8 cellular contexts compared by ENCODE assay signal in genomic region chr19:1266116-1266817, GRCh38. TPM values are rescaled to one million over a fixed set of nuclear protein-coding genes. Genes with fewer than 3 reads are reported as not detected.
A peak's percentile ranks its signal among the peaks of the same experiment; 100 is the strongest.
DNase-seq lines count a peak whose midpoint lies in the region; ATAC-seq and TF ChIP-seq lines count a peak whose summit lies in the region.

No MANE protein-coding gene starts in this region.

- DNase-seq in DMS53 (lab: John Stamatoyannopoulos, UW) = peak; percentile 91
- DNase-seq in MG63 = peak; percentile 86
- DNase-seq in T-cell = peak in 32 of 34 experiments; percentile 44 to 84 (median 63)
- DNase-seq in right cardiac atrium = peak; percentile 93 to 96 (median 95)
- peak; percentile 91 to 93 for DNase-seq in psoas muscle
- DNase-seq in HPDE6-E6E7 (ENCODE audit: extremely low spot score) = no peak

- no peak for TF ChIP-seq CTCF in psoas muscle (IDR thresholded peaks at IDR 0.05)

- H3K9me3 ChIP-seq in MG63 (no peaks in the 10 kb centered on the region), right cardiac atrium (ENCODE audit: control insufficient read depth, low read length) (no peaks in the 10 kb centered on the region), psoas muscle (no peaks in the 10 kb centered on the region)

- H3K4me1 ChIP-seq in right cardiac atrium (ENCODE audit: control insufficient read depth, insufficient read depth, low read length) (peaks cover 18% of the 10 kb centered on the region), psoas muscle (peaks cover 49% of the 10 kb centered on the region)

- H3K27me3 ChIP-seq in MG63 = no peaks in the 10 kb centered on the region
- no peaks in the 10 kb centered on the region for H3K27me3 ChIP-seq in right cardiac atrium (ENCODE audit: control insufficient read depth, insufficient read depth)
- H3K27me3 ChIP-seq in psoas muscle (ENCODE audit: insufficient read depth in 3 of 3, low read length in 2 of 3) = no peaks in the 10 kb centered on the region

- no peaks in the 10 kb centered on the region for H3K9me3 Mint-ChIP-seq in T-cell

- POLR2A ChIA-PET in T-cell (lab: Charles Lee) = interaction anchor here in 1 of 2 donors (1.3 kb wide), 1 partner anchor 22 kb away, joined by 13 read pairs; no protein-coding TSS in a partner anchor

- peak overlapping the region; percentile 54 to 94 (median 65) for H3K4me3 Mint-ChIP-seq in T-cell

- H3K27ac ChIP-seq in angular gyrus (ENCODE audit: low read depth, low read length) (peak overlapping the region; percentile 89), right cardiac atrium (ENCODE audit: low read length) (peak overlapping the region; percentile 84), psoas muscle (peak overlapping the region; percentile 85)

- no peaks in the 10 kb centered on the region for H3K27me3 Mint-ChIP-seq in T-cell

- peaks cover 13% of the 10 kb centered on the region for H3K36me3 Mint-ChIP-seq in T-cell

- intact Hi-C loops in right cardiac atrium (cut with DNase I) = loop anchor here in 2 of 4 donors (2.0 kb wide), 1 partner anchor 21 kb away; no protein-coding TSS in a partner anchor
- intact Hi-C loops in psoas muscle (cut with DNase I) = loop anchor here (2.0 kb wide), 2 partner anchors 21 to 47 kb away; no protein-coding TSS in a partner anchor

- H3K36me3 ChIP-seq in MG63 (peaks cover 17% of the 10 kb centered on the region), psoas muscle (ENCODE audit: insufficient read depth in 1 of 2, low read depth in 1 of 2) (peaks cover 0 to 11% of the 10 kb centered on the region in 2 donors)

- peak overlapping the region; percentile 49 for H3K4me3 ChIP-seq in MG63
- H3K4me3 ChIP-seq in right cardiac atrium (ENCODE audit: low read length) = peak overlapping the region; percentile 24
- peak overlapping the region; percentile 69 for H3K4me3 ChIP-seq in psoas muscle

- peak overlapping the region; percentile 75 to 83 for H3K27ac Mint-ChIP-seq in T-cell

- CTCF ChIA-PET in T-cell (lab: Charles Lee) = interaction anchor here (0.6 to 3.6 kb wide), 9 partner anchors 8 to 559 kb away, joined by 3 to 115 read pairs (median 5); no protein-coding TSS in a partner anchor

- ATAC-seq in GM21737 (IDR thresholded peaks at IDR 0.05; ENCODE audit: unreplicated experiment) (peak; percentile 29), T-cell (replicated peaks in 1 of 4) (peak; percentile 38 to 46 (median 41)), right cardiac atrium (peak; percentile 54 to 69), psoas muscle (peak; percentile 13 to 49 (median 33))

- peaks cover 52 to 73% (median 52%) of the 10 kb centered on the region in 3 donors for H3K4me1 Mint-ChIP-seq in T-cell

- WGBS in right cardiac atrium = 3% methylated on average over 69 of the region's 69 CpGs
- WGBS in psoas muscle, 3 donors = 4 to 9% (median 4%) methylated on average over 59 to 69 of the region's 69 CpGs

RNA-seq across cellular contexts. Expression of gene CIRBP, which starts 2.9 kb away (rescaled TPM):
- total RNA-seq in MG63 (2014; rRNA removed; shearing (Covaris generic); ENCODE audit: low replicate concordance) = 64.1 and 68.5 TPM in 2 replicates
- 100 to 1,000 TPM; 477 to 682 (median 657) TPM for total RNA-seq in T-cell
- 100 to 1,000 TPM; 288 to 417 (median 333) TPM for total RNA-seq in right cardiac atrium
- 370 TPM for polyA plus RNA-seq in right cardiac atrium
- total RNA-seq in psoas muscle = 100 to 1,000 TPM; 137 to 591 (median 245) TPM
- polyA plus RNA-seq in psoas muscle = 100 to 1,000 TPM; 249 to 321 (median 317) TPM

RNA-seq across cellular contexts. Expression of gene FAM174C, which starts 9.1 kb away (rescaled TPM):
- total RNA-seq in MG63 (2014; rRNA removed; shearing (Covaris generic); ENCODE audit: low replicate concordance) = 32.2 and 57.2 TPM in 2 replicates
- 10 to 100 TPM; 42.1 to 69.8 (median 60.4) TPM for total RNA-seq in T-cell
- 10 to 100 TPM; 15.9 to 18.1 (median 17.0) TPM for total RNA-seq in right cardiac atrium
- polyA plus RNA-seq in right cardiac atrium = 25.3 TPM
- 10 to 100 TPM in 3 of 4 donors, 1 to 10 TPM in 1; 9.0 to 18.1 (median 14.0) TPM for total RNA-seq in psoas muscle
- 10 to 100 TPM; 21.8 to 88.8 (median 47.6) TPM for polyA plus RNA-seq in psoas muscle

RNA-seq across cellular contexts. Expression of gene MIDN, which starts 17.9 kb away (rescaled TPM):
- 4.6 and 5.7 TPM in 2 replicates for total RNA-seq in MG63 (2014; rRNA removed; shearing (Covaris generic); ENCODE audit: low replicate concordance)
- total RNA-seq in T-cell (100 to 1,000 TPM in 1 of 5 donors, 10 to 100 TPM in 4; 54.0 to 161 (median 66.9) TPM), right cardiac atrium (100 to 1,000 TPM in 1 of 4 donors, 10 to 100 TPM in 3; 50.2 to 123 (median 62.4) TPM), psoas muscle (100 to 1,000 TPM in 3 of 4 donors, 10 to 100 TPM in 1; 84.7 to 331 (median 217) TPM)
- polyA plus RNA-seq in right cardiac atrium (45.6 TPM), psoas muscle (100 to 1,000 TPM in 1 of 3 donors, 10 to 100 TPM in 2; 29.2 to 147 (median 36.4) TPM)

RNA-seq across cellular contexts. Expression of gene EFNA2, which starts 19.4 kb away (rescaled TPM):
- total RNA-seq in MG63 (2014; rRNA removed; shearing (Covaris generic); ENCODE audit: low replicate concordance) = 0.76 TPM in 1 of 2 replicates, not detected in the other
- total RNA-seq in T-cell = under 1 TPM in 1 of 5 donors, not detected in 4; 0.38 TPM
- not detected for total RNA-seq in right cardiac atrium
- polyA plus RNA-seq in right cardiac atrium = not detected
- not detected for total RNA-seq in psoas muscle
- polyA plus RNA-seq in psoas muscle = not detected

RNA-seq across cellular contexts. Expression of gene ATP5F1D, which starts 24.7 kb away (rescaled TPM):
- total RNA-seq in MG63 (2014; rRNA removed; shearing (Covaris generic); ENCODE audit: low replicate concordance) = 29.4 and 33.8 TPM in 2 replicates
- 100 to 1,000 TPM; 117 to 233 (median 155) TPM for total RNA-seq in T-cell
- total RNA-seq in right cardiac atrium = 100 to 1,000 TPM; 490 to 706 (median 622) TPM
- polyA plus RNA-seq in right cardiac atrium = 660 TPM
- 100 to 1,000 TPM; 362 to 759 (median 472) TPM for total RNA-seq in psoas muscle
- 100 to 1,000 TPM; 310 to 858 (median 690) TPM for polyA plus RNA-seq in psoas muscle
